ENCODE assay signal across 9 cellular contexts in the genomic region with DNA sequence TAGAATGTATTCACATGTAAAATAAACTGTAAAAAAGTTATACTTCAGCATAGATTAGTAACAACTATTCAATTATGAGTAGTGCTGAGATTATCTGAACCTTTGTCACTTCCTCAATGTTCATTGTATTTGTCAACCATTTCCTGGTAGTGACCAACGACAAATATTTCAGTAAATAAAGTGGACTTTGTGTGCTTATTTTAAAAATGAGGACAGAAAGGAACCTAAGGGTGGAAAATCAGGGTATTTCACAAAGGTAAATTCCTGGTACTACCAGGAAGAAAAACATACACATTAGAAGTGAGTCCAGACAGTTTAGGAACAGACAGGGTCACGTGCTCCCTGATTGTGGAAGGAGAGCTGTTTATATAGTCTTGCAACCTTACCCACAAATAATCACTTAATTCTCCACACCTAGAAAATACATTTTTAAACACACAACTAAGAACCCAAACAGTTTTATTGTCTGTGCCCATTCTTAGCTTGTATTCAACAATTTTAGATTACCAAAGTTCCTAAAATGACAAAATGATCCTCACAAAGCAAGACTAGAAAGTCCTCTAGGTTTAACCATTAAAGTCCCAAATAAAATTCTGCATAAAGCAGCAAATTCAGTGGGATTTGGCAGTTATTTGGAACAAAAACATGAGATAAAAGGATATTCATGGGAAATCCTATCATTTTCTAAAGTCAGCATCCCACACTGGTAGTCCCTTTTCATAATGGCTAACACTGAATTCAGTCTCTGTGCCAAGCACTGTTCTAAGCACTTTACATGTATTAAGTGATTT. TPM values are rescaled to one million over a fixed set of nuclear protein-coding genes. Genes with fewer than 3 reads are reported as not detected.
DNase-seq lines count a peak whose midpoint lies in the region; ATAC-seq and TF ChIP-seq lines count a peak whose summit lies in the region.
"Had no signal": no experiment of that assay in that cellular context is flagged by ENCODE, and none has a peak within 500 bp of the region (broad histone marks: within the 10 kb centered on the region; RNA-seq: fewer than 3 reads in every experiment).

No MANE protein-coding gene starts in this region.

- ATAC-seq in natural killer cell treated with Interleukin-12 subunit alpha and Interleukin-12 subunit beta and Interleukin-15 and Interleukin-18, amount 100 ng/mL, for 72 hours: peak in 1 of 2 donors; percentile 63
- no peak for ATAC-seq in GM18858 (IDR thresholded peaks at IDR 0.05; ENCODE audit: unreplicated experiment)

- H2BK120ac ChIP-seq in mesenchymal stem cell (ENCODE audit: low read depth, low read length): no peak overlapping the region

- no peak overlapping the region for H3K14ac ChIP-seq in mesenchymal stem cell (ENCODE audit: low read length in 2 of 2)

- H3K23ac ChIP-seq in mesenchymal stem cell (ENCODE audit: low read length in 2 of 2): no peak overlapping the region

- H3K9me3 Mint-ChIP-seq in dendritic cell treated with granulocyte-macrophage colony-stimulating factor and Interleukin-4, amounts not matched to agents 40 ng/mL and 50 ng/mL, for 4 days: no peaks in the 10 kb centered on the region
- no peaks in the 10 kb centered on the region for H3K9me3 Mint-ChIP-seq in natural killer cell treated with Interleukin-12 subunit alpha and Interleukin-12 subunit beta and Interleukin-15 and Interleukin-18, amount 100 ng/mL, for 72 hours

- no peaks in the 10 kb centered on the region for H3K9me3 ChIP-seq in mesenchymal stem cell (ENCODE audit: control insufficient read depth, low read length)

- no peaks in the 10 kb centered on the region for H3K36me3 ChIP-seq in mesenchymal stem cell (ENCODE audit: control insufficient read depth in 1 of 2, insufficient read depth in 2 of 2, low read depth in 1 of 2, low read length in 2 of 2)

- no peak overlapping the region for H2BK12ac ChIP-seq in mesenchymal stem cell (ENCODE audit: low read length in 2 of 2)

- H3K4ac ChIP-seq in mesenchymal stem cell (ENCODE audit: low read depth in 1 of 2, low read length in 2 of 2): no peak overlapping the region

- H3K9ac ChIP-seq in mesenchymal stem cell (ENCODE audit: low read length): no peak overlapping the region

- H3K4me1 Mint-ChIP-seq in dendritic cell treated with granulocyte-macrophage colony-stimulating factor and Interleukin-4, amounts not matched to agents 40 ng/mL and 50 ng/mL, for 4 days (ENCODE audit: low read depth): peaks cover 25% of the 10 kb centered on the region
- H3K4me1 Mint-ChIP-seq in natural killer cell treated with Interleukin-12 subunit alpha and Interleukin-12 subunit beta and Interleukin-15 and Interleukin-18, amount 100 ng/mL, for 72 hours (ENCODE audit: low read depth in 2 of 2): peaks cover 25 to 26% of the 10 kb centered on the region in 2 donors

- H3K27ac Mint-ChIP-seq in dendritic cell treated with granulocyte-macrophage colony-stimulating factor and Interleukin-4, amounts not matched to agents 40 ng/mL and 50 ng/mL, for 4 days: peak overlapping the region; percentile 80
- H3K27ac Mint-ChIP-seq in natural killer cell treated with Interleukin-12 subunit alpha and Interleukin-12 subunit beta and Interleukin-15 and Interleukin-18, amount 100 ng/mL, for 72 hours: peak overlapping the region; percentile 68 to 85

- no peak for TF ChIP-seq CTCF in HL-60 (IDR thresholded peaks at IDR 0.05; ENCODE audit: insufficient read depth, low read length)

- no peak overlapping the region for H2BK5ac ChIP-seq in mesenchymal stem cell (ENCODE audit: low read depth, low read length, poor library complexity, severe bottlenecking)

- no peak overlapping the region for H3K18ac ChIP-seq in mesenchymal stem cell (ENCODE audit: low read depth in 1 of 2, low read length in 2 of 2)

- H3K4me1 ChIP-seq in mesenchymal stem cell (ENCODE audit: control insufficient read depth, insufficient read depth, low read depth, low read length): peaks cover 1% of the 10 kb centered on the region

- intact Hi-C loops in dendritic cell treated with granulocyte-macrophage colony-stimulating factor and Interleukin-4, amounts not matched to agents 40 ng/mL and 50 ng/mL, for 4 days (cut with micrococcal nuclease): no loop called here

- H3K36me3 Mint-ChIP-seq in dendritic cell treated with granulocyte-macrophage colony-stimulating factor and Interleukin-4, amounts not matched to agents 40 ng/mL and 50 ng/mL, for 4 days (ENCODE audit: low read depth): no peaks in the 10 kb centered on the region
- no peaks in the 10 kb centered on the region for H3K36me3 Mint-ChIP-seq in natural killer cell treated with Interleukin-12 subunit alpha and Interleukin-12 subunit beta and Interleukin-15 and Interleukin-18, amount 100 ng/mL, for 72 hours

- H2AK5ac ChIP-seq in mesenchymal stem cell (ENCODE audit: low read length, severe bottlenecking): no peak overlapping the region

- peaks cover 10% of the 10 kb centered on the region for H3K79me1 ChIP-seq in mesenchymal stem cell (replicated peaks; ENCODE audit: low read length, poor library complexity, severe bottlenecking)

- H3K27me3 Mint-ChIP-seq in dendritic cell treated with granulocyte-macrophage colony-stimulating factor and Interleukin-4, amounts not matched to agents 40 ng/mL and 50 ng/mL, for 4 days: no peaks in the 10 kb centered on the region
- H3K27me3 Mint-ChIP-seq in natural killer cell treated with Interleukin-12 subunit alpha and Interleukin-12 subunit beta and Interleukin-15 and Interleukin-18, amount 100 ng/mL, for 72 hours: no peaks in the 10 kb centered on the region

- H4K91ac ChIP-seq in mesenchymal stem cell (ENCODE audit: low read length): no peak overlapping the region

- no peaks in the 10 kb centered on the region for H3K27me3 ChIP-seq in HL-60 (ENCODE audit: insufficient read depth, poor library complexity, severe bottlenecking)
- H3K27me3 ChIP-seq in mesenchymal stem cell (ENCODE audit: control insufficient read depth in 1 of 2, insufficient read depth in 1 of 2, low read length in 2 of 2): no peaks in the 10 kb centered on the region

- WGBS in mesenchymal stem cell: 55% methylated on average over 2 of the region's 2 CpGs

- H3K27ac ChIP-seq in HL-60 (replicated peaks) (peak overlapping the region; percentile 5; the same call in 1 of the 2 replicates), mesenchymal stem cell (ENCODE audit: low read length, poor library complexity, severe bottlenecking) (no peak overlapping the region)

- H3K4me2 ChIP-seq in mesenchymal stem cell (ENCODE audit: low read length, poor library complexity, severe bottlenecking): no peak overlapping the region

- DNase-seq in DMS53 treated with DMSO at 0.1 percent for 48 hours (lab: John Stamatoyannopoulos, UW; ENCODE audit: unreplicated experiment): peak; percentile 31
- no peak for DNase-seq in HL-60 (ENCODE audit: low read depth in 1 of 2, low spot score in 1 of 2)
- no peak for DNase-seq in natural killer cell treated with Interleukin-12 subunit alpha and Interleukin-12 subunit beta and Interleukin-15 and Interleukin-18, amount 100 ng/mL, for 72 hours (ENCODE audit: low spot score)
- DNase-seq in cerebellum (ENCODE audit: low spot score): no peak
- DNase-seq in NCI-H1105 treated with DMSO at 0.1 percent for 48 hours (lab: John Stamatoyannopoulos, UW): no peak
- DNase-seq in mesenchymal stem cell: no peak
- DNase-seq: cerebellar nuclear complex had no signal

- H3K4me3 Mint-ChIP-seq in dendritic cell treated with granulocyte-macrophage colony-stimulating factor and Interleukin-4, amounts not matched to agents 40 ng/mL and 50 ng/mL, for 4 days: no peak overlapping the region
- peak overlapping the region; percentile 52 for H3K4me3 Mint-ChIP-seq in natural killer cell treated with Interleukin-12 subunit alpha and Interleukin-12 subunit beta and Interleukin-15 and Interleukin-18, amount 100 ng/mL, for 72 hours

- no peak overlapping the region for H2AFZ ChIP-seq in mesenchymal stem cell (ENCODE audit: low read depth, low read length)

- no peak overlapping the region for H4K8ac ChIP-seq in mesenchymal stem cell (ENCODE audit: low read length)

- H2BK15ac ChIP-seq in mesenchymal stem cell (ENCODE audit: low read depth, poor library complexity, severe bottlenecking): no peak overlapping the region

- no peak overlapping the region for H3K4me3 ChIP-seq in HL-60 (replicated peaks; ENCODE audit: insufficient read depth, low read length)
- H3K4me3 ChIP-seq in mesenchymal stem cell (ENCODE audit: insufficient read depth in 1 of 2, low read depth in 1 of 2, low read length in 2 of 2): no peak overlapping the region

RNA-seq across cellular contexts. Expression of gene PELI1, which starts 28.2 kb away (rescaled TPM):
- 10 to 100 TPM; 51.1 to 64.1 TPM for total RNA-seq in natural killer cell treated with Interleukin-12 subunit alpha and Interleukin-12 subunit beta and Interleukin-15 and Interleukin-18, amount 100 ng/mL, for 72 hours
- 35.1 TPM for total RNA-seq in cerebellum
- 4.9 TPM for polyA plus RNA-seq in mesenchymal stem cell (2013, experiment 1 of 2)
- 5.8 TPM for polyA plus RNA-seq in mesenchymal stem cell (2013, experiment 2 of 2)
